Comparison of ENCODE assay signal across 13 cellular contexts in genomic region chr16:11372073-11372923, GRCh38. TPM values are rescaled to one million over a fixed set of nuclear protein-coding genes. Genes with fewer than 3 reads are reported as not detected.
DNase-seq lines count a peak whose midpoint lies in the region; TF ChIP-seq lines count a peak whose summit lies in the region.
"Had no signal": no experiment of that assay in that cellular context is flagged by ENCODE, and none has a peak within 500 bp of the region (broad histone marks: within the 10 kb centered on the region; RNA-seq: fewer than 3 reads in every experiment).

No MANE protein-coding gene starts in this region.

- DNase-seq in DMS79 (lab: John Stamatoyannopoulos, UW) = peak; percentile 35
- DNase-seq in HEK293T (ENCODE audit: extremely low spot score) = peak; percentile 4
- no peak for DNase-seq in endodermal cell
- DNase-seq in posterior vena cava (ENCODE audit: low spot score) = peak; percentile 35
- no peak for DNase-seq in stimulated activated CD4-positive, alpha-beta T cell treated with anti-CD3 and anti-CD28 coated beads, Interleukin-4, amount 100 ng/mL, for 24 hours
- no peak for DNase-seq in prostate gland (ENCODE audit: low spot score)
- no peak for DNase-seq in NCI-H1694 treated with DMSO at 0.1 percent for 48 hours (lab: John Stamatoyannopoulos, UW)
- DNase-seq: NCI-H187 treated with DMSO at 0.1 percent for 48 hours, testis had no signal

- no peaks in the 10 kb centered on the region for H3K36me3 Mint-ChIP-seq in endodermal cell (ENCODE audit: low read depth)

- peaks cover 4% of the 10 kb centered on the region for H3K4me1 Mint-ChIP-seq in endodermal cell
- H3K4me1 Mint-ChIP-seq: central memory CD8-positive, alpha-beta T cell had no signal

- H3K4me3 ChIP-seq in endodermal cell (ENCODE audit: low read length) (no peak overlapping the region), prostate gland (no peak overlapping the region)
- H3K4me3 ChIP-seq: hepatocyte, ovary, SJCRH30, testis had no signal

- TF ChIP-seq CTCF in endodermal cell (conservative IDR thresholded peaks at IDR 0.05) = peak; percentile 22
- TF ChIP-seq CTCF in prostate gland (IDR thresholded peaks at IDR 0.05) = no peak

- no peaks in the 10 kb centered on the region for H3K36me3 ChIP-seq in endodermal cell (ENCODE audit: control insufficient read depth, insufficient read depth, low read length)
- H3K36me3 ChIP-seq in prostate gland = no peaks in the 10 kb centered on the region
- H3K36me3 ChIP-seq: ovary, SJCRH30 had no signal

- H3K4me3 Mint-ChIP-seq in endodermal cell = no peak overlapping the region
- H3K4me3 Mint-ChIP-seq: central memory CD8-positive, alpha-beta T cell had no signal

- H3K27me3 Mint-ChIP-seq in endodermal cell (ENCODE audit: insufficient read depth) = no peaks in the 10 kb centered on the region
- H3K27me3 Mint-ChIP-seq: central memory CD8-positive, alpha-beta T cell had no signal

- H3K4me1 ChIP-seq in endodermal cell (ENCODE audit: control insufficient read depth, insufficient read depth, low read length) (no peaks in the 10 kb centered on the region), prostate gland (replicated peaks) (no peaks in the 10 kb centered on the region)
- H3K4me1 ChIP-seq: testis had no signal

- intact Hi-C loops in posterior vena cava (cut with DNase I) (no loop called here), prostate gland (cut with DNase I) (no loop called here)

- no peaks in the 10 kb centered on the region for H3K9me3 ChIP-seq in endodermal cell (ENCODE audit: control insufficient read depth, low read length)
- no peaks in the 10 kb centered on the region for H3K9me3 ChIP-seq in prostate gland
- H3K9me3 ChIP-seq: ovary, SJCRH30, testis had no signal

- no peaks in the 10 kb centered on the region for H3K9me3 Mint-ChIP-seq in endodermal cell
- H3K9me3 Mint-ChIP-seq: central memory CD8-positive, alpha-beta T cell had no signal

- H3K27ac ChIP-seq in endodermal cell (ENCODE audit: low read depth, low read length) (no peak overlapping the region), prostate gland (no peak overlapping the region)
- H3K27ac ChIP-seq: hepatocyte, ovary, SJCRH30, testis had no signal

- CTCF ChIA-PET in HEK293T (lab: Yijun Ruan, JAX) = interaction anchor here (0.7 to 1.4 kb wide), 14 partner anchors 9 to 415 kb away, joined by 3 to 7 read pairs (median 4); no protein-coding TSS in a partner anchor

- 87% methylated on average over 5 to 12 of the region's 12 CpGs for WGBS in endodermal cell (ENCODE audit: insufficient coverage in 1 of 2, insufficient read length in 1 of 2), 2 experiments
- WGBS in prostate gland = 82% methylated on average over 12 of the region's 12 CpGs

- no peak for TF ChIP-seq POLR2A in prostate gland (IDR thresholded peaks at IDR 0.05)

- no peaks in the 10 kb centered on the region for H3K27me3 ChIP-seq in endodermal cell (ENCODE audit: control insufficient read depth, insufficient read depth, low read length, poor library complexity, severe bottlenecking)
- H3K27me3 ChIP-seq in prostate gland (replicated peaks; ENCODE audit: insufficient read depth) = no peaks in the 10 kb centered on the region
- H3K27me3 ChIP-seq: hepatocyte, ovary, SJCRH30, testis had no signal

- no peak overlapping the region for H3K9ac ChIP-seq in endodermal cell (ENCODE audit: extremely low read depth, low read length, poor library complexity, severe bottlenecking)

- POLR2A ChIA-PET in HEK293T (lab: Yijun Ruan, JAX) = interaction anchor here (1.5 kb wide), 2 partner anchors 14 to 116 kb away, joined by 5 to 6 read pairs; partner anchors contain the start of gene SOCS1

- H3K27ac Mint-ChIP-seq in endodermal cell = no peak overlapping the region

TF ChIP-seq in HEK293T, 16 proteins besides CTCF, POLR2A, EP300 and RAD21:
- TF ChIP-seq SUZ12 (IDR thresholded peaks at IDR 0.05) (no peak), SP1 (IDR thresholded peaks at IDR 0.05) (no peak), HDGF (IDR thresholded peaks at IDR 0.05; ENCODE audit: borderline replicate concordance) (no peak), PKNOX1 (IDR thresholded peaks at IDR 0.05) (no peak), L3MBTL2 (conservative IDR thresholded peaks at IDR 0.05) (0 out of 2 replicates have a peak, but pooled peaks have one; percentile 13), FOXM1 (IDR thresholded peaks at IDR 0.05; ENCODE audit: borderline replicate concordance) (no peak), ELF4 (IDR thresholded peaks at IDR 0.05) (no peak), FOXK2 (IDR thresholded peaks at IDR 0.05) (no peak)

RNA-seq across cellular contexts. Expression of gene RMI2, which starts 27.0 kb away (rescaled TPM):
- total RNA-seq in endodermal cell = 10 to 100 TPM; 55.2 to 62.3 TPM
- 48.6 TPM for polyA plus RNA-seq in endodermal cell (2013, experiment 1 of 2)
- polyA plus RNA-seq in endodermal cell (2013, experiment 2 of 2) = 43.6 TPM
- 1 to 10 TPM in 1 of 2 donors, under 1 TPM in 1; 0.67 to 1.4 TPM for total RNA-seq in posterior vena cava
- total RNA-seq in prostate gland = 10 to 100 TPM in 1 of 2 donors, 1 to 10 TPM in 1; 6.0 to 16.3 TPM

Comparison
In these comparisons a context has a peak if more than half of its experiments do, and no peak if none do; other contexts are left out.
1. DNase-seq: peak in DMS79 (single experiment), HEK293T (single experiment) and posterior vena cava (single experiment); none in endodermal cell (single experiment), stimulated activated CD4-positive, alpha-beta T cell treated with anti-CD3 and anti-CD28 coated beads, Interleukin-4, amount 100 ng/mL, for 24 hours (single experiment), prostate gland (single experiment) and NCI-H1694 treated with DMSO at 0.1 percent for 48 hours (single experiment).